ENCODE assay signal across 21 cellular contexts in the genomic region with DNA sequence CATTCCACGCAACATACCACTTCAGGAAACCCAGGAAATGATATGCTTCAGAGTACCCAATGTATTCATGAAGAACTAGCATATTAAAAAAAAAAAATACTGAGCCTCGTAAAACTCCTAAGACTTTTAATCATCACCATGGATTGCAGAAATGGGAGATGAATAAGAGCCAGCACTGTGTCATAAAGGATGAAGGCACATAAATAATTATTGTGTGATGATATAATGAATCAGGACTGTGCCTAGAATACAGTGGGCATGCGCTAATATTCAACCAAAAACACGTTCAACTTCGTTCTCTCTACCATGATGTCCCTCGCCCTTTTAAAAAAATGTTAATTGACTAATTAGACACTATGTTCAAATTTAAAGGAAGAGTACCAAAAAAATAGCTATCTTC.
A peak's percentile ranks its signal among the peaks of the same experiment; 100 is the strongest.
DNase-seq lines count a peak whose midpoint lies in the region; ATAC-seq and TF ChIP-seq lines count a peak whose summit lies in the region.
"Had no signal": no experiment of that assay in that cellular context is flagged by ENCODE, and none has a peak within 500 bp of the region (broad histone marks: within the 10 kb centered on the region; RNA-seq: fewer than 3 reads in every experiment).

No MANE protein-coding gene starts in this region.

- no peak for ATAC-seq in GM19351 (IDR thresholded peaks at IDR 0.05; ENCODE audit: unreplicated experiment)
- ATAC-seq: activated T-cell treated with anti-CD3 and anti-CD28 coated beads, Interleukin-2, amount 50 U/mL, for 4 hours; gastroesophageal sphincter; HCT116; right cardiac atrium had no signal

- H3K27me3 Mint-ChIP-seq in HFFc6 (ENCODE audit: insufficient read depth) (peaks cover 1% of the 10 kb centered on the region; the same call in 1 of the 2 replicates), nephron progenitor cell (ENCODE audit: low read depth, poor library complexity) (no peaks in the 10 kb centered on the region)
- H3K27me3 Mint-ChIP-seq: central memory CD8-positive, alpha-beta T cell had no signal

- H3K27ac Mint-ChIP-seq in HFFc6 (peak overlapping the region; percentile 56), nephron progenitor cell (no peak overlapping the region)
- H3K27ac Mint-ChIP-seq: activated naive CD4-positive, alpha-beta T cell treated with anti-CD3 and anti-CD28 coated beads for 36 hours had no signal

- peak overlapping the region; percentile 51 for H3K4me3 Mint-ChIP-seq in HFFc6
- H3K4me3 Mint-ChIP-seq in nephron progenitor cell = no peak overlapping the region
- H3K4me3 Mint-ChIP-seq: activated naive CD4-positive, alpha-beta T cell treated with anti-CD3 and anti-CD28 coated beads for 36 hours; activated T-cell treated with anti-CD3 and anti-CD28 coated beads, Interleukin-2, amount 50 U/mL, for 4 hours had no signal

- H3K9me3 Mint-ChIP-seq in HFFc6 (peaks cover 6% of the 10 kb centered on the region; the same call in 1 of the 2 replicates), nephron progenitor cell (peaks cover 22% of the 10 kb centered on the region)
- H3K9me3 Mint-ChIP-seq: central memory CD8-positive, alpha-beta T cell had no signal

- DNase-seq in AG10803 (ENCODE audit: low read depth) (peak; percentile 47), HFFc6 (peak; percentile 70), amniotic epithelial cell (ENCODE audit: low read depth) (peak; percentile 31), kidney tubule cell (ENCODE audit: low spot score) (peak; percentile 45), GM10248 (ENCODE audit: extremely low spot score) (no peak), nephron progenitor cell (no peak), UCSD-AML1 (lab: John Stamatoyannopoulos, UW; ENCODE audit: unreplicated experiment) (no peak)
- DNase-seq: activated CD4-positive, alpha-beta T cell treated with anti-CD3 and anti-CD28 coated beads for 1 hour; activated naive CD4-positive, alpha-beta T cell treated with anti-CD3 and anti-CD28 coated beads for 36 hours; activated T-cell treated with anti-CD3 and anti-CD28 coated beads, Interleukin-2, amount 50 U/mL, for 4 hours; anterior cingulate cortex; C1 segment of cervical spinal cord; NCI-H2029; NCI-H2227 treated with DMSO at 0.1 percent for 48 hours; right cardiac atrium; Right ventricle myocardium superior; upper lobe of left lung had no signal

- H3K36me3 Mint-ChIP-seq in HFFc6 (ENCODE audit: low read depth) = peaks cover 20% of the 10 kb centered on the region
- H3K36me3 Mint-ChIP-seq in nephron progenitor cell (ENCODE audit: low read depth) = peaks cover 70% of the 10 kb centered on the region

- CTCF ChIA-PET in GM10248 (lab: Yijun Ruan, JAX) = interaction anchor here (1.3 to 1.4 kb wide), 2 partner anchors 8 to 94 kb away, joined by 4 read pairs; no protein-coding TSS in a partner anchor

- H3K4me3 ChIP-seq in AG10803 (ENCODE audit: low read length) = peak overlapping the region; percentile 3; the same call in 1 of the 2 replicates
- H3K4me3 ChIP-seq: gastroesophageal sphincter, upper lobe of left lung had no signal

- POLR2A ChIA-PET in GM10248 (lab: Yijun Ruan, JAX) = no interaction called here

- TF ChIP-seq CTCF in AG10803 (conservative IDR thresholded peaks at IDR 0.05; ENCODE audit: low read length) = no peak
- TF ChIP-seq CTCF in HFFc6 (IDR thresholded peaks at IDR 0.05) = no peak
- TF ChIP-seq CTCF in GM10248 (IDR thresholded peaks at IDR 0.05; ENCODE audit: control extremely low read depth, extremely low read depth, low read depth, missing control alignments) = no peak
- no peak for TF ChIP-seq CTCF in nephron progenitor cell (IDR thresholded peaks at IDR 0.05)

- peaks cover 51% of the 10 kb centered on the region for H3K4me1 Mint-ChIP-seq in HFFc6 (ENCODE audit: low read depth)
- H3K4me1 Mint-ChIP-seq in nephron progenitor cell = peaks cover 24% of the 10 kb centered on the region

Comparison
In these comparisons a context has a peak if more than half of its experiments do, and no peak if none do; other contexts are left out.
1. DNase-seq: peak in AG10803 (single experiment), HFFc6 (single experiment), amniotic epithelial cell (single experiment) and kidney tubule cell (single experiment); none in GM10248 (single experiment), nephron progenitor cell (single experiment) and UCSD-AML1 (single experiment).